Comparison of ENCODE assay signal across 8 cellular contexts in the genomic region with DNA sequence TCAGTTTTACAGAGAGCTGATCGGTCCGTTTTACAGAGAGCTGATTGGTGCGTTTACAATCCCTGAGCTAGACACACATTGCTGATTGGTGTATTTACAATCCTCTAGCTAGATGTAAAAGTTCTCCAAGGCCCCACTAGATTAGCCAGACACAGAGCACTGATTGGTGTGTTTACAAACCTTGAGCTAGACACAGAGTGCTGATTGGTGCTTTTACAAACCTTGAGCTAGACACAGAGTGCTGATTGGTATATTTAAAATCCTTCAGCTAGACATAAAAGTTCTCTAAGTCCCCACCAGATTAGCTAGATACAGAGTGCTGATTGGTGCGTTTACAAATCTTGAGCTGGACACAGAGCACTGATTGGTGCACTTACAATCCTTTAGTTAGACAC.
A peak's percentile ranks its signal among the peaks of the same experiment; 100 is the strongest.
DNase-seq lines count a peak whose midpoint lies in the region; ATAC-seq, FAIRE-seq and TF ChIP-seq lines count a peak whose summit lies in the region.
"Not testable (repeated sequence)": the region's sequence is repeated elsewhere in the genome, so short reads cannot be mapped to it uniquely, and the experiment has no call there.

No MANE protein-coding gene starts in this region.

- not testable (repeated sequence) for DNase-seq in HFF-Myc (ENCODE audit: extremely low read depth, low read depth); PC-9; activated CD8-positive, alpha-beta memory T cell treated with anti-CD3 and anti-CD28 coated beads, Interleukin-2, amount 10 ng/mL, durations not matched to agents 7 days and 5 days; K562 (ENCODE audit: extremely low read depth in 1 of 4, low spot score in 3 of 4); cardiac muscle cell (ENCODE audit: low read depth in 1 of 2, low spot score in 1 of 2); natural killer cell

- peak overlapping the region; percentile 83; the same call in 1 of the 2 replicates for H2AFZ ChIP-seq in PC-9
- not testable (repeated sequence) for H2AFZ ChIP-seq in K562 (ENCODE audit: low read depth, low read length)

- H3K9me3 ChIP-seq in BLaER1; PC-9 (ENCODE audit: insufficient read depth, low read depth); K562 (replicated peaks; ENCODE audit: control insufficient read depth, insufficient read depth, low read depth, low read length); cardiac muscle cell (ENCODE audit: low read depth): not testable (repeated sequence)

- H3K9me3 Mint-ChIP-seq in activated CD8-positive, alpha-beta memory T cell treated with anti-CD3 and anti-CD28 coated beads, Interleukin-2, amount 10 ng/mL, durations not matched to agents 7 days and 5 days (ENCODE audit: low read depth); natural killer cell; stimulated activated memory B cell treated with anti-CD40 and anti-IgM and Interleukin-4, amounts not matched to agents 10 μg/mL and 1 μg/mL and 100 μg/mL, for 72 hours: not testable (repeated sequence)

- not testable (repeated sequence) for TF ChIP-seq POLR2A in K562 (conservative IDR thresholded peaks at IDR 0.05)

- not testable (repeated sequence) for BruUV-seq in PC-9 (replicated peaks; lab: Mats Ljungman, UMichigan); K562 (replicated peaks; lab: Mats Ljungman, UMichigan)

- WGBS in K562 (ENCODE audit: insufficient coverage, low coverage, missing lambda C conversion rate): 74% methylated on average over 4 of the region's 4 CpGs

- in situ Hi-C loops in K562 (cut with MboI): not testable (repeated sequence)

- not testable (repeated sequence) for H3K27me3 ChIP-seq in BLaER1; PC-9 (ENCODE audit: insufficient read depth, low read depth); K562 (ENCODE audit: control insufficient read depth in 2 of 2, insufficient read depth in 2 of 2, low read length in 2 of 2); cardiac muscle cell

- TF ChIP-seq EP300 in K562 (IDR thresholded peaks at IDR 0.05; ENCODE audit: low read length): not testable (repeated sequence)

- not testable (repeated sequence) for H3K27ac Mint-ChIP-seq in activated CD8-positive, alpha-beta memory T cell treated with anti-CD3 and anti-CD28 coated beads, Interleukin-2, amount 10 ng/mL, durations not matched to agents 7 days and 5 days
- peak overlapping the region in 1 of 2 donors; percentile 17 for H3K27ac Mint-ChIP-seq in natural killer cell
- peak overlapping the region; percentile 81 for H3K27ac Mint-ChIP-seq in stimulated activated memory B cell treated with anti-CD40 and anti-IgM and Interleukin-4, amounts not matched to agents 10 μg/mL and 1 μg/mL and 100 μg/mL, for 72 hours

- FAIRE-seq in K562 (lab: Jason Lieb, UNC): not testable (repeated sequence)

- H3K4me2 ChIP-seq in BLaER1 (peak overlapping the region; percentile 83), PC-9 (peak overlapping the region; percentile 90), K562 (ENCODE audit: insufficient read depth, low read length) (0 out of 2 replicates have a peak overlapping the region, but pooled peaks have one; percentile 68)

- ATAC-seq in activated CD8-positive, alpha-beta memory T cell treated with anti-CD3 and anti-CD28 coated beads, Interleukin-2, amount 10 ng/mL, durations not matched to agents 7 days and 5 days; K562; natural killer cell; stimulated activated memory B cell treated with anti-CD40 and anti-IgM and Interleukin-4, amounts not matched to agents 10 μg/mL and 1 μg/mL and 100 μg/mL, for 72 hours: not testable (repeated sequence)

- not testable (repeated sequence) for H4K20me1 ChIP-seq in BLaER1; PC-9 (ENCODE audit: insufficient read depth); K562 (replicated peaks; ENCODE audit: control insufficient read depth, insufficient read depth, low read length)

- peaks cover 12% of the 10 kb centered on the region for H3K4me1 Mint-ChIP-seq in activated CD8-positive, alpha-beta memory T cell treated with anti-CD3 and anti-CD28 coated beads, Interleukin-2, amount 10 ng/mL, durations not matched to agents 7 days and 5 days
- H3K4me1 Mint-ChIP-seq in natural killer cell: not testable (repeated sequence)
- peaks cover 13% of the 10 kb centered on the region for H3K4me1 Mint-ChIP-seq in stimulated activated memory B cell treated with anti-CD40 and anti-IgM and Interleukin-4, amounts not matched to agents 10 μg/mL and 1 μg/mL and 100 μg/mL, for 72 hours

- not testable (repeated sequence) for H3F3A ChIP-seq in PC-9 (ENCODE audit: insufficient read depth, low read depth)

- peaks cover 32% of the 10 kb centered on the region for H3K4me1 ChIP-seq in BLaER1
- not testable (repeated sequence) for H3K4me1 ChIP-seq in PC-9 (replicated peaks; ENCODE audit: insufficient read depth); K562 (replicated peaks in 1 of 2; ENCODE audit: control insufficient read depth in 2 of 2, insufficient read depth in 2 of 2, low read length in 2 of 2); cardiac muscle cell (ENCODE audit: low read depth)

- intact Hi-C loops in PC-9 (cut with micrococcal nuclease; ENCODE audit: unreplicated experiment); K562 (cut with micrococcal nuclease); natural killer cell (cut with micrococcal nuclease): not testable (repeated sequence)

- CTCF ChIA-PET in PC-9 (lab: Charles Lee): not testable (repeated sequence)
- CTCF ChIA-PET in activated CD8-positive, alpha-beta memory T cell treated with anti-CD3 and anti-CD28 coated beads, Interleukin-2, amount 10 ng/mL, durations not matched to agents 7 days and 5 days (lab: Charles Lee): interaction anchor here (1.1 to 2.0 kb wide), 7 partner anchors 10 to 1131 kb away, joined by 3 to 8 read pairs (median 4); a partner anchor contains a TSS
- CTCF ChIA-PET in K562 (lab: Yijun Ruan, JAX; ENCODE audit: low intra/inter-chr PET ratio): interaction anchor here (0.7 kb wide), 1 partner anchor 147 kb away, joined by 3 read pairs; no protein-coding TSS in a partner anchor

- H3K79me2 ChIP-seq in PC-9 (ENCODE audit: low read depth); K562 (ENCODE audit: control insufficient read depth, insufficient read depth, low read length): not testable (repeated sequence)

- H3K4me3 Mint-ChIP-seq in activated CD8-positive, alpha-beta memory T cell treated with anti-CD3 and anti-CD28 coated beads, Interleukin-2, amount 10 ng/mL, durations not matched to agents 7 days and 5 days: peak overlapping the region; percentile 77
- peak overlapping the region; percentile 86 for H3K4me3 Mint-ChIP-seq in natural killer cell
- peak overlapping the region; percentile 90 for H3K4me3 Mint-ChIP-seq in stimulated activated memory B cell treated with anti-CD40 and anti-IgM and Interleukin-4, amounts not matched to agents 10 μg/mL and 1 μg/mL and 100 μg/mL, for 72 hours

- not testable (repeated sequence) for TF ChIP-seq CTCF in HFF-Myc (IDR thresholded peaks at IDR 0.05; ENCODE audit: low read depth, low read length, missing control alignments); PC-9 (conservative IDR thresholded peaks at IDR 0.05); K562 (IDR thresholded peaks at IDR 0.05 in 2 of 3, conservative IDR thresholded peaks at IDR 0.05 in 1 of 3; ENCODE audit: insufficient read depth in 2 of 3, low read depth in 1 of 3, low read length in 3 of 3); cardiac muscle cell (IDR thresholded peaks at IDR 0.05; ENCODE audit: low read depth, low read length); natural killer cell (IDR thresholded peaks at IDR 0.05)

- H3K4me3 ChIP-seq in BLaER1 (peak overlapping the region; percentile 74), HFF-Myc (replicated peaks; ENCODE audit: low read depth, low read length) (peak overlapping the region; percentile 47), PC-9 (peak overlapping the region; percentile 54; the same call in 1 of the 2 replicates), cardiac muscle cell (peak overlapping the region; percentile 22)
- H3K4me3 ChIP-seq in K562: not testable (repeated sequence)

- H3K36me3 ChIP-seq in BLaER1; PC-9 (ENCODE audit: low read depth); K562 (ENCODE audit: control insufficient read depth, insufficient read depth, low read length); cardiac muscle cell: not testable (repeated sequence)

- not testable (repeated sequence) for H3K9ac ChIP-seq in BLaER1; K562 (ENCODE audit: insufficient read depth in 1 of 2, low read depth in 2 of 2, low read length in 2 of 2)

- H3K27me3 Mint-ChIP-seq in activated CD8-positive, alpha-beta memory T cell treated with anti-CD3 and anti-CD28 coated beads, Interleukin-2, amount 10 ng/mL, durations not matched to agents 7 days and 5 days; natural killer cell (ENCODE audit: low read depth in 2 of 2); stimulated activated memory B cell treated with anti-CD40 and anti-IgM and Interleukin-4, amounts not matched to agents 10 μg/mL and 1 μg/mL and 100 μg/mL, for 72 hours: not testable (repeated sequence)

- POLR2A ChIA-PET in PC-9 (lab: Charles Lee; ENCODE audit: unreplicated experiment): interaction anchor here (0.6 kb wide), 1 partner anchor 1131 kb away, joined by 10 read pairs; no protein-coding TSS in a partner anchor
- POLR2A ChIA-PET in K562 (lab: Yijun Ruan, JAX): interaction anchor here (0.6 to 0.8 kb wide), 2 partner anchors 443 to 770 kb away, joined by 3 read pairs; no protein-coding TSS in a partner anchor

- not testable (repeated sequence) for H3K9me2 ChIP-seq in PC-9 (ENCODE audit: insufficient read depth)

- TF ChIP-seq RAD21 in K562 (CRISPR knock-in tag; conservative IDR thresholded peaks at IDR 0.05 in 1 of 2, IDR thresholded peaks at IDR 0.05 in 1 of 2): not testable (repeated sequence)

- not testable (repeated sequence) for H3K36me3 Mint-ChIP-seq in activated CD8-positive, alpha-beta memory T cell treated with anti-CD3 and anti-CD28 coated beads, Interleukin-2, amount 10 ng/mL, durations not matched to agents 7 days and 5 days; natural killer cell; stimulated activated memory B cell treated with anti-CD40 and anti-IgM and Interleukin-4, amounts not matched to agents 10 μg/mL and 1 μg/mL and 100 μg/mL, for 72 hours

- H3K9me1 ChIP-seq in K562 (ENCODE audit: control insufficient read depth, insufficient read depth, low read length): not testable (repeated sequence)

- H3K27ac ChIP-seq in BLaER1; PC-9; K562 (ENCODE audit: extremely low read depth, low read depth, low read length); cardiac muscle cell: not testable (repeated sequence)
